Comparison of ENCODE assay signal across 8 cellular contexts in the genomic region with DNA sequence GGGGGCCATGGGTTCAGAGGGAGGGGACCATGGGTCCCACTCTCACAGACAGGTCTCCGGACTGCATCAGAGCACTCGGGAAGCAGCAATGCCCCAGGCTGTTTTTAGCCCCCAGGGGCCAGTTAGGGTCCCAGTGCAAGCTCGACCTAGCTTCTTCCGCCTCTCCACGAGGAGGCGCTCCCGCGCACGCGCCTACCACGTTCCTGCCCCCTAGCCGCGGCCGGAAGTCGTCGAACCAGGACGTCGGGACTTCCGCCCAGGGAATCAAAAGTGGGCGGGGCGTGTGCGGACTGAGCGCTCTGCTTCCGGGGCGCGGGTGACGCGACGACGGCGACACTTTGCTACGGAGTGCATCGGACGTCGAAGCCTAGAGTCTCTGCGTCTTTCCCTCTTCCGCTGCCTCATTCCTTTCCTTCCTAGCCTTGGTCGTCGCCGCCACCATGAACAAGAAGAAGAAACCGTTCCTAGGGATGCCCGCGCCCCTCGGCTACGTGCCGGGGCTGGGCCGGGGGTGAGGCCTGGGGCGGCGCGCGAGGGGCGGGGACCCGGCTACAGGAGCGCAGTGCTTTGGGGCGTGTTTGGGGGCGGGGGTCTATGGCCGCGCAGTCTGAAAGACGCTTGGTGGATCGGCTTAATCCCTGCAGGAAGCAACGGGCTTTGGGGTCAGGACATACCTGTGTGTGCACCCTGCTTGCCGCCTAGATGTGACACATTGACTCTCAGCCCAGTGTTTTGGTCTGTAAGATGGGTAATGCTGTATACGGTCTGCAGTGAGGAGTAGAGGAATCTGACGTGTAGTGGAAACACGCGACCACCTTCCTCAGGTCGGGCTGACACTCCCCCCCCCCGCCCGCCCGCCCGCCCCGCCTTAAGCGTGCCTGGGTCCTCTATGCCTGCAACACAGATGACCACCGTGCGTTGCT. TPM values are rescaled to one million over a fixed set of nuclear protein-coding genes. Genes with fewer than 3 reads are reported as not detected.
DNase-seq lines count a peak whose midpoint lies in the region; FAIRE-seq and TF ChIP-seq lines count a peak whose summit lies in the region.

A gene with protein sequence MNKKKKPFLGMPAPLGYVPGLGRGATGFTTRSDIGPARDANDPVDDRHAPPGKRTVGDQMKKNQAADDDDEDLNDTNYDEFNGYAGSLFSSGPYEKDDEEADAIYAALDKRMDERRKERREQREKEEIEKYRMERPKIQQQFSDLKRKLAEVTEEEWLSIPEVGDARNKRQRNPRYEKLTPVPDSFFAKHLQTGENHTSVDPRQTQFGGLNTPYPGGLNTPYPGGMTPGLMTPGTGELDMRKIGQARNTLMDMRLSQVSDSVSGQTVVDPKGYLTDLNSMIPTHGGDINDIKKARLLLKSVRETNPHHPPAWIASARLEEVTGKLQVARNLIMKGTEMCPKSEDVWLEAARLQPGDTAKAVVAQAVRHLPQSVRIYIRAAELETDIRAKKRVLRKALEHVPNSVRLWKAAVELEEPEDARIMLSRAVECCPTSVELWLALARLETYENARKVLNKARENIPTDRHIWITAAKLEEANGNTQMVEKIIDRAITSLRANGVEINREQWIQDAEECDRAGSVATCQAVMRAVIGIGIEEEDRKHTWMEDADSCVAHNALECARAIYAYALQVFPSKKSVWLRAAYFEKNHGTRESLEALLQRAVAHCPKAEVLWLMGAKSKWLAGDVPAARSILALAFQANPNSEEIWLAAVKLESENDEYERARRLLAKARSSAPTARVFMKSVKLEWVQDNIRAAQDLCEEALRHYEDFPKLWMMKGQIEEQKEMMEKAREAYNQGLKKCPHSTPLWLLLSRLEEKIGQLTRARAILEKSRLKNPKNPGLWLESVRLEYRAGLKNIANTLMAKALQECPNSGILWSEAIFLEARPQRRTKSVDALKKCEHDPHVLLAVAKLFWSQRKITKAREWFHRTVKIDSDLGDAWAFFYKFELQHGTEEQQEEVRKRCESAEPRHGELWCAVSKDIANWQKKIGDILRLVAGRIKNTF (plus strand): TSS at position 327 of the 923 bp plus-strand sequence. CDS start 114 bp downstream, at position 441.

- H3K4me1 ChIP-seq in stomach: peaks cover 33 to 64% (median 49%) of the 10 kb centered on the region in 4 donors

- H3K9me3 ChIP-seq in neural cell (ENCODE audit: low read length): no peaks in the 10 kb centered on the region
- H3K9me3 ChIP-seq in stomach: no peaks in the 10 kb centered on the region

- intact Hi-C loops in stomach (cut with DNase I; ENCODE audit: low total_unique reads): no loop called here

- peak within 1 kb of the TSS; percentile 33 for H2AFZ ChIP-seq in neural cell (ENCODE audit: low read depth, low read length)

- H3K4me3 ChIP-seq in neural cell (ENCODE audit: low read length) (peak within 1 kb of the TSS; percentile 96), stomach (peak within 1 kb of the TSS; percentile 84 to 87 (median 86))

- H3K9ac ChIP-seq in neural cell (ENCODE audit: low read length): peak within 1 kb of the TSS; percentile 90

- no peaks in the 10 kb centered on the region for H4K20me1 ChIP-seq in neural cell (ENCODE audit: insufficient read depth)

- H3K36me3 ChIP-seq in neural cell (ENCODE audit: insufficient read depth, low read length) (no peaks in the 10 kb centered on the region), stomach (peaks cover 34 to 40% (median 36%) of the 10 kb centered on the region in 4 donors)

- peak; percentile 99 for DNase-seq in ELR (ENCODE audit: low read depth)
- DNase-seq in H54 (ENCODE audit: insufficient read length, low spot score): peak; percentile 97
- peak; percentile 97 for DNase-seq in M059J (ENCODE audit: low read depth)
- peak; percentile 99 to 100 for DNase-seq in SHP77 (lab: John Stamatoyannopoulos, UW)
- peak; percentile 98 for DNase-seq in activated effector memory CD4-positive, alpha-beta T cell treated with anti-CD3 and anti-CD28 coated beads, Interleukin-2, amount 50 U/mL, for 16 hours
- DNase-seq in fibroblast of the conjunctiva (ENCODE audit: low read depth): peak; percentile 93
- DNase-seq in stomach: peak; percentile 96

- peaks cover 19% of the 10 kb centered on the region for H3K79me2 ChIP-seq in neural cell (replicated peaks; ENCODE audit: insufficient read depth, low read length)

- TF ChIP-seq EP300 in neural cell (conservative IDR thresholded peaks at IDR 0.05; ENCODE audit: poor library complexity, severe bottlenecking) (peak; percentile 90), stomach (IDR thresholded peaks at IDR 0.05) (no peak)

- H3F3A ChIP-seq in neural cell (ENCODE audit: insufficient read depth, low read length, poor library complexity, severe bottlenecking): no peaks in the 10 kb centered on the region

- WGBS in stomach, 5 donors: 0 to 1% (median 1%) methylated on average over 47 to 75 of the region's 75 CpGs

- peak within 1 kb of the TSS; percentile 89 for H3K27ac ChIP-seq in neural cell (ENCODE audit: low read length)
- H3K27ac ChIP-seq in stomach: peak within 1 kb of the TSS; percentile 87 to 90 (median 89)

- TF ChIP-seq POLR2A in H54 (IDR thresholded peaks at IDR 0.05; ENCODE audit: low read depth, low read length) (peak; percentile 75), stomach (IDR thresholded peaks at IDR 0.05) (peak in 1 of 4 donors; percentile 10)

- TF ChIP-seq CTCF in neural cell (IDR thresholded peaks at IDR 0.05; ENCODE audit: poor library complexity, severe bottlenecking) (peak; percentile 98), stomach (IDR thresholded peaks at IDR 0.05) (peak in 4 of 7 experiments; percentile 58 to 88 (median 78))

- FAIRE-seq in H54 (lab: Jason Lieb, UNC): no peak

- peak within 1 kb of the TSS; percentile 98 for H3K4me2 ChIP-seq in neural cell (ENCODE audit: low read length)

- no peaks in the 10 kb centered on the region for H3K27me3 ChIP-seq in neural cell (ENCODE audit: insufficient read depth, low read depth, low read length)
- peaks cover 0 to 7% (median 0%) of the 10 kb centered on the region in 3 donors for H3K27me3 ChIP-seq in stomach

- no peaks in the 10 kb centered on the region for H3K9me2 ChIP-seq in neural cell (ENCODE audit: insufficient read depth, low read length)

- TF ChIP-seq RAD21 in neural cell (conservative IDR thresholded peaks at IDR 0.05): peak; percentile 53

TF ChIP-seq in neural cell, 6 proteins besides CTCF, POLR2A, EP300 and RAD21:
- TF ChIP-seq TAF1 (IDR thresholded peaks at IDR 0.05; ENCODE audit: low read depth) (no peak), SMC3 (conservative IDR thresholded peaks at IDR 0.05; ENCODE audit: poor library complexity) (peak; percentile 74), MXI1 (conservative IDR thresholded peaks at IDR 0.05; ENCODE audit: poor library complexity, severe bottlenecking) (peak; percentile 91), EZH2 (IDR thresholded peaks at IDR 0.05; ENCODE audit: borderline replicate concordance, insufficient read depth, low read length, poor library complexity, severe bottlenecking) (no peak), POLR2AphosphoS5 (IDR thresholded peaks at IDR 0.05) (peak; percentile 97)
- TF ChIP-seq, protein P1, sequence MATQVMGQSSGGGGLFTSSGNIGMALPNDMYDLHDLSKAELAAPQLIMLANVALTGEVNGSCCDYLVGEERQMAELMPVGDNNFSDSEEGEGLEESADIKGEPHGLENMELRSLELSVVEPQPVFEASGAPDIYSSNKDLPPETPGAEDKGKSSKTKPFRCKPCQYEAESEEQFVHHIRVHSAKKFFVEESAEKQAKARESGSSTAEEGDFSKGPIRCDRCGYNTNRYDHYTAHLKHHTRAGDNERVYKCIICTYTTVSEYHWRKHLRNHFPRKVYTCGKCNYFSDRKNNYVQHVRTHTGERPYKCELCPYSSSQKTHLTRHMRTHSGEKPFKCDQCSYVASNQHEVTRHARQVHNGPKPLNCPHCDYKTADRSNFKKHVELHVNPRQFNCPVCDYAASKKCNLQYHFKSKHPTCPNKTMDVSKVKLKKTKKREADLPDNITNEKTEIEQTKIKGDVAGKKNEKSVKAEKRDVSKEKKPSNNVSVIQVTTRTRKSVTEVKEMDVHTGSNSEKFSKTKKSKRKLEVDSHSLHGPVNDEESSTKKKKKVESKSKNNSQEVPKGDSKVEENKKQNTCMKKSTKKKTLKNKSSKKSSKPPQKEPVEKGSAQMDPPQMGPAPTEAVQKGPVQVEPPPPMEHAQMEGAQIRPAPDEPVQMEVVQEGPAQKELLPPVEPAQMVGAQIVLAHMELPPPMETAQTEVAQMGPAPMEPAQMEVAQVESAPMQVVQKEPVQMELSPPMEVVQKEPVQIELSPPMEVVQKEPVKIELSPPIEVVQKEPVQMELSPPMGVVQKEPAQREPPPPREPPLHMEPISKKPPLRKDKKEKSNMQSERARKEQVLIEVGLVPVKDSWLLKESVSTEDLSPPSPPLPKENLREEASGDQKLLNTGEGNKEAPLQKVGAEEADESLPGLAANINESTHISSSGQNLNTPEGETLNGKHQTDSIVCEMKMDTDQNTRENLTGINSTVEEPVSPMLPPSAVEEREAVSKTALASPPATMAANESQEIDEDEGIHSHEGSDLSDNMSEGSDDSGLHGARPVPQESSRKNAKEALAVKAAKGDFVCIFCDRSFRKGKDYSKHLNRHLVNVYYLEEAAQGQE (IDR thresholded peaks at IDR 0.05; ENCODE audit: borderline replicate concordance): peak; percentile 36

RNA-seq across cellular contexts. Expression of the gene that starts here (rescaled TPM):
- 77.2 and 106 TPM in 2 replicates for total RNA-seq in M059J (2014; rRNA removed; shearing (Covaris generic))
- polyA plus RNA-seq in neural cell (91.9 and 94.4 TPM in 2 replicates), stomach (10 to 100 TPM; 27.0 to 44.2 (median 39.6) TPM)
- polyA minus RNA-seq in neural cell: 131 and 133 TPM in 2 replicates
- total RNA-seq in stomach: 10 to 100 TPM; 30.4 to 67.4 (median 39.7) TPM

Comparison
In these comparisons a context has a peak if more than half of its experiments do, and no peak if none do; other contexts are left out.
1. Peak in every context shown above with its lines: DNase-seq, H3K4me3 ChIP-seq and H3K27ac ChIP-seq.